In the genomic region with DNA sequence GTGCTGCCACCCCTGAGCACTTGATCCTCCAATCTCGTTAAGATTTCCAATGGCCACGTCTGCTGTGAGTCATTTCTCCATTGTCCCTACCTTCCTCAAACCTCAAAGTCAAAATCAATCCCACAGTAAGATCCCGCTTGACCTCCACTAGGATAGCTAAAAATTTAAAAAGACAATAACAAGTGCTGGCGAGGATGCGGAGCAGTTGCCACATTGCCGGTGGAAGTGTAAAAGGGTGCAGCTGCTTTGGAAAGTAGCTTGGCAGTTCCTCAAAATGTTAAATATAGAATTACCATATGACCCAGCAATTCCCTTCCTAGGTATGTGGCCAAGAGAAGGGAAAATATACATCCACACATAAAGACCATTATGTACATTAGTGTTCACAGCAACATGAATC, we compare ENCODE assay signal across 1 cellular context.
TF ChIP-seq lines count a peak whose summit lies in the region.

No MANE protein-coding gene starts in this region.

TF ChIP-seq in K562, 482 proteins besides CTCF, POLR2A, EP300 and RAD21 (continued from another document):
- TF ChIP-seq, protein P1, sequence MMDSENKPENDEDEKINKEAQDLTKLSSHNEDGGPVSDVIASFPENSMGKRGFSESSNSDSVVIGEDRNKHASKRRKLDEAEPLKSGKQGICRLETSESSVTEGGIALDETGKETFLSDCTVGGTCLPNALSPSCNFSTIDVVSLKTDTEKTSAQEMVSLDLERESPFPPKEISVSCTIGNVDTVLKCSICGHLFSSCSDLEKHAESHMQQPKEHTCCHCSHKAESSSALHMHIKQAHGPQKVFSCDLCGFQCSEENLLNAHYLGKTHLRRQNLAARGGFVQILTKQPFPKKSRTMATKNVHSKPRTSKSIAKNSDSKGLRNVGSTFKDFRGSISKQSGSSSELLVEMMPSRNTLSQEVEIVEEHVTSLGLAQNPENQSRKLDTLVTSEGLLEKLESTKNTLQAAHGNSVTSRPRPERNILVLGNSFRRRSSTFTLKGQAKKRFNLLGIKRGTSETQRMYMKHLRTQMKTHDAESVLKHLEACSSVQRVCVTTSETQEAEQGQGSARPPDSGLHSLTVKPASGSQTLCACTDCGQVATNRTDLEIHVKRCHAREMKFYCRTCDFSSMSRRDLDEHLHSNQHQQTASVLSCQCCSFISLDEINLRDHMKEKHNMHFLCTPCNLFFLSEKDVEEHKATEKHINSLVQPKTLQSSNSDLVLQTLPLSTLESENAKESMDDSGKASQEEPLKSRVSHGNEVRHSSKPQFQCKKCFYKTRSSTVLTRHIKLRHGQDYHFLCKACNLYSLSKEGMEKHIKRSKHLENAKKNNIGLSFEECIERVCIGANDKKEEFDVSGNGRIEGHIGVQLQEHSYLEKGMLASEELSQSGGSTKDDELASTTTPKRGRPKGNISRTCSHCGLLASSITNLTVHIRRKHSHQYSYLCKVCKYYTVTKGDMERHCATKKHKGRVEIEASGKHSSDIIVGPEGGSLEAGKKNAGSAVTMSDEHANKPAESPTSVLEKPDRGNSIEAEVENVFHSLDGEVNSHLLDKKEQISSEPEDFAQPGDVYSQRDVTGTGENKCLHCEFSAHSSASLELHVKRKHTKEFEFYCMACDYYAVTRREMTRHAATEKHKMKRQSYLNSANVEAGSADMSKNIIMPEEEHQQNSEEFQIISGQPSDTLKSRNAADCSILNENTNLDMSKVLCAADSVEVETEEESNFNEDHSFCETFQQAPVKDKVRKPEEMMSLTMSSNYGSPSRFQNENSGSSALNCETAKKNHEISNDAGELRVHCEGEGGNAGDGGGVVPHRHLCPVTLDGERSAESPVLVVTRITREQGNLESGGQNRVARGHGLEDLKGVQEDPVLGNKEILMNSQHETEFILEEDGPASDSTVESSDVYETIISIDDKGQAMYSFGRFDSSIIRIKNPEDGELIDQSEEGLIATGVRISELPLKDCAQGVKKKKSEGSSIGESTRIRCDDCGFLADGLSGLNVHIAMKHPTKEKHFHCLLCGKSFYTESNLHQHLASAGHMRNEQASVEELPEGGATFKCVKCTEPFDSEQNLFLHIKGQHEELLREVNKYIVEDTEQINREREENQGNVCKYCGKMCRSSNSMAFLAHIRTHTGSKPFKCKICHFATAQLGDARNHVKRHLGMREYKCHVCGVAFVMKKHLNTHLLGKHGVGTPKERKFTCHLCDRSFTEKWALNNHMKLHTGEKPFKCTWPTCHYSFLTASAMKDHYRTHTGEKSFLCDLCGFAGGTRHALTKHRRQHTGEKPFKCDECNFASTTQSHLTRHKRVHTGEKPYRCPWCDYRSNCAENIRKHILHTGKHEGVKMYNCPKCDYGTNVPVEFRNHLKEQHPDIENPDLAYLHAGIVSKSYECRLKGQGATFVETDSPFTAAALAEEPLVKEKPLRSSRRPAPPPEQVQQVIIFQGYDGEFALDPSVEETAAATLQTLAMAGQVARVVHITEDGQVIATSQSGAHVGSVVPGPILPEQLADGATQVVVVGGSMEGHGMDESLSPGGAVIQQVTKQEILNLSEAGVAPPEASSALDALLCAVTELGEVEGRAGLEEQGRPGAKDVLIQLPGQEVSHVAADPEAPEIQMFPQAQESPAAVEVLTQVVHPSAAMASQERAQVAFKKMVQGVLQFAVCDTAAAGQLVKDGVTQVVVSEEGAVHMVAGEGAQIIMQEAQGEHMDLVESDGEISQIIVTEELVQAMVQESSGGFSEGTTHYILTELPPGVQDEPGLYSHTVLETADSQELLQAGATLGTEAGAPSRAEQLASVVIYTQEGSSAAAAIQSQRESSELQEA (IDR thresholded peaks at IDR 0.05; ENCODE audit: low read depth): peak; percentile 33; the same call in 1 of the 2 replicates
- TF ChIP-seq ZFP36 (IDR thresholded peaks at IDR 0.05; ENCODE audit: low read depth, low read length, partially characterized antibody): peak; percentile 61
- TF ChIP-seq SPI1 (IDR thresholded peaks at IDR 0.05; ENCODE audit: borderline replicate concordance, low read depth, low read length): 0 out of 2 replicates have a peak, but pooled peaks have one; percentile 2
- TF ChIP-seq SIRT6 (IDR thresholded peaks at IDR 0.05; ENCODE audit: low read depth, low read length): no peak
- TF ChIP-seq, protein P2, sequence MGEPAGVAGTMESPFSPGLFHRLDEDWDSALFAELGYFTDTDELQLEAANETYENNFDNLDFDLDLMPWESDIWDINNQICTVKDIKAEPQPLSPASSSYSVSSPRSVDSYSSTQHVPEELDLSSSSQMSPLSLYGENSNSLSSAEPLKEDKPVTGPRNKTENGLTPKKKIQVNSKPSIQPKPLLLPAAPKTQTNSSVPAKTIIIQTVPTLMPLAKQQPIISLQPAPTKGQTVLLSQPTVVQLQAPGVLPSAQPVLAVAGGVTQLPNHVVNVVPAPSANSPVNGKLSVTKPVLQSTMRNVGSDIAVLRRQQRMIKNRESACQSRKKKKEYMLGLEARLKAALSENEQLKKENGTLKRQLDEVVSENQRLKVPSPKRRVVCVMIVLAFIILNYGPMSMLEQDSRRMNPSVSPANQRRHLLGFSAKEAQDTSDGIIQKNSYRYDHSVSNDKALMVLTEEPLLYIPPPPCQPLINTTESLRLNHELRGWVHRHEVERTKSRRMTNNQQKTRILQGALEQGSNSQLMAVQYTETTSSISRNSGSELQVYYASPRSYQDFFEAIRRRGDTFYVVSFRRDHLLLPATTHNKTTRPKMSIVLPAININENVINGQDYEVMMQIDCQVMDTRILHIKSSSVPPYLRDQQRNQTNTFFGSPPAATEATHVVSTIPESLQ (CRISPR knock-in tag; IDR thresholded peaks at IDR 0.05): no peak
